ENCODE assay signal across 9 cellular contexts in the genomic region with DNA sequence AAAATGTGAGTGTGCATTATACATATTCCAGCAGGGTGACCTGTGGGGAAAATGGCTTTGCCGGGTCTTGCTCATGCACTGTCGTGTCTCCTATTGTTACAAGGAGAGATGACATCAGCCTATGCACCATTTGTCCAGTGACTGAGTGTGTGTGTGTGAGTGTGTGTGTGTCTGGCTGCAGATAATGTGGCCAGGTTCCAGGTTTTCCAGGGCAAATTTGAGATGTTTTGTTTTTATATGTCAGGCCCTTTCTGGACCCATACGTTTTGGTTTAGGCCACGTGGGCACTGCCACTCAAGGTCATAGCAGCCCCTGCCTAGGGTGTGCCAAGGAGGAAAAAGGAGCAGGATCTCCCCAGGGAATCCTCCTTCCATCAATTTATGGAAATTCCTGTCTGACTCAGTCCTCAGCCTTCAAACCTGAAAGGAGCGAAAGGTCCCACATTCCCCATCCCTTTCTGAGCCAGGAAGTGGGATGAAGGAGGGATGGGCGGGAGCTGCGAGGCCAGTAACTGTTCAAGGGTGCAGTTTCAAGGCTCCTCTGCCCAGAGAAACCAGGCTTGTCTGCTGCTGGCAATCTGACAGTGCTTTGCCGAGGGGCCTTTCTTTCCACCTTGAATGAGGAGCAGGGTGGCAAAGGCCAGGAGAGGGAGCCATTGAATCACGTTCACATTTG.
DNase-seq lines count a peak whose midpoint lies in the region; ATAC-seq and TF ChIP-seq lines count a peak whose summit lies in the region.
"Had no signal": no experiment of that assay in that cellular context is flagged by ENCODE, and none has a peak within 500 bp of the region (broad histone marks: within the 10 kb centered on the region; RNA-seq: fewer than 3 reads in every experiment).

No MANE protein-coding gene starts in this region.

- in situ Hi-C loops in T47D (cut with HindIII; ENCODE audit: low pct_unique_long_range_greater_than_20kb, low sequenced_read_pairs) = no loop called here

- no peak overlapping the region for H3K4me3 ChIP-seq in liver (ENCODE audit: low read depth in 1 of 3, low read length in 3 of 3)

- TF ChIP-seq RAD21 in liver (IDR thresholded peaks at IDR 0.05) = peak; percentile 74 to 82

- H3K27ac Mint-ChIP-seq in HFFc6 = no peak overlapping the region

- H3K27ac ChIP-seq in liver (ENCODE audit: low read depth in 1 of 2, low read length in 2 of 2) = no peak overlapping the region

- no peaks in the 10 kb centered on the region for H3K36me3 ChIP-seq in liver (ENCODE audit: control insufficient read depth in 4 of 4, insufficient read depth in 3 of 4, low read depth in 1 of 4, low read length in 3 of 4)

- H3K36me3 Mint-ChIP-seq in HFFc6 (ENCODE audit: low read depth) = no peaks in the 10 kb centered on the region
- H3K36me3 Mint-ChIP-seq: IgD-negative memory B cell had no signal

- no peaks in the 10 kb centered on the region for H3K4me1 ChIP-seq in liver (ENCODE audit: control insufficient read depth in 4 of 4, insufficient read depth in 4 of 4, low read length in 3 of 4)

- DNase-seq in COR-L47 (lab: John Stamatoyannopoulos, UW) (peak; percentile 84), HFFc6 (peak; percentile 25), NCI-H510A treated with DMSO at 0.1 percent for 48 hours (lab: John Stamatoyannopoulos, UW) (peak; percentile 47), T47D (ENCODE audit: low read depth in 1 of 2, low spot score in 1 of 2) (peak; percentile 69 to 87), T-helper 1 cell (no peak)

- H3K4me1 Mint-ChIP-seq in HFFc6 (ENCODE audit: low read depth) = no peaks in the 10 kb centered on the region; the same call in 1 of the 2 replicates

- TF ChIP-seq CTCF in HFFc6 (IDR thresholded peaks at IDR 0.05) (peak; percentile 53; the same call in 1 of the 2 replicates), liver (IDR thresholded peaks at IDR 0.05; ENCODE audit: low read depth, low read length, missing input control) (peak; percentile 50)

- H3K27me3 Mint-ChIP-seq in HFFc6 (ENCODE audit: insufficient read depth) = peaks cover 35% of the 10 kb centered on the region

- H3K9ac ChIP-seq in liver (ENCODE audit: low read depth in 1 of 2, low read length in 2 of 2) = no peak overlapping the region

- H3K4me3 Mint-ChIP-seq in HFFc6 = no peak overlapping the region

- ATAC-seq in HG03520 (IDR thresholded peaks at IDR 0.05; ENCODE audit: unreplicated experiment) = no peak
- no peak for ATAC-seq in GM19463 (IDR thresholded peaks at IDR 0.05; ENCODE audit: unreplicated experiment)

- H3K9me3 Mint-ChIP-seq in HFFc6 = no peaks in the 10 kb centered on the region
- H3K9me3 Mint-ChIP-seq: IgD-negative memory B cell had no signal

- H3K27me3 ChIP-seq in liver (ENCODE audit: control insufficient read depth in 4 of 4, insufficient read depth in 4 of 4, low read length in 3 of 4) = no peaks in the 10 kb centered on the region

- WGBS in liver = 48% methylated on average over 9 of the region's 9 CpGs

- H3K9me3 ChIP-seq in liver (ENCODE audit: control insufficient read depth in 4 of 4, low read length in 3 of 4) = no peaks in the 10 kb centered on the region

TF ChIP-seq in liver, 16 proteins besides CTCF, POLR2A, EP300 and RAD21:
- TF ChIP-seq HNF4A (conservative IDR thresholded peaks at IDR 0.05) (no peak), GABPA (IDR thresholded peaks at IDR 0.05 in 1 of 2, conservative IDR thresholded peaks at IDR 0.05 in 1 of 2) (no peak)
- TF ChIP-seq, protein P1, sequence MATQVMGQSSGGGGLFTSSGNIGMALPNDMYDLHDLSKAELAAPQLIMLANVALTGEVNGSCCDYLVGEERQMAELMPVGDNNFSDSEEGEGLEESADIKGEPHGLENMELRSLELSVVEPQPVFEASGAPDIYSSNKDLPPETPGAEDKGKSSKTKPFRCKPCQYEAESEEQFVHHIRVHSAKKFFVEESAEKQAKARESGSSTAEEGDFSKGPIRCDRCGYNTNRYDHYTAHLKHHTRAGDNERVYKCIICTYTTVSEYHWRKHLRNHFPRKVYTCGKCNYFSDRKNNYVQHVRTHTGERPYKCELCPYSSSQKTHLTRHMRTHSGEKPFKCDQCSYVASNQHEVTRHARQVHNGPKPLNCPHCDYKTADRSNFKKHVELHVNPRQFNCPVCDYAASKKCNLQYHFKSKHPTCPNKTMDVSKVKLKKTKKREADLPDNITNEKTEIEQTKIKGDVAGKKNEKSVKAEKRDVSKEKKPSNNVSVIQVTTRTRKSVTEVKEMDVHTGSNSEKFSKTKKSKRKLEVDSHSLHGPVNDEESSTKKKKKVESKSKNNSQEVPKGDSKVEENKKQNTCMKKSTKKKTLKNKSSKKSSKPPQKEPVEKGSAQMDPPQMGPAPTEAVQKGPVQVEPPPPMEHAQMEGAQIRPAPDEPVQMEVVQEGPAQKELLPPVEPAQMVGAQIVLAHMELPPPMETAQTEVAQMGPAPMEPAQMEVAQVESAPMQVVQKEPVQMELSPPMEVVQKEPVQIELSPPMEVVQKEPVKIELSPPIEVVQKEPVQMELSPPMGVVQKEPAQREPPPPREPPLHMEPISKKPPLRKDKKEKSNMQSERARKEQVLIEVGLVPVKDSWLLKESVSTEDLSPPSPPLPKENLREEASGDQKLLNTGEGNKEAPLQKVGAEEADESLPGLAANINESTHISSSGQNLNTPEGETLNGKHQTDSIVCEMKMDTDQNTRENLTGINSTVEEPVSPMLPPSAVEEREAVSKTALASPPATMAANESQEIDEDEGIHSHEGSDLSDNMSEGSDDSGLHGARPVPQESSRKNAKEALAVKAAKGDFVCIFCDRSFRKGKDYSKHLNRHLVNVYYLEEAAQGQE (IDR thresholded peaks at IDR 0.05) = no peak
TF ChIP-seq in liver: peak in this region for 0.

Comparison
In these comparisons a context has a peak if more than half of its experiments do, and no peak if none do; other contexts are left out.
1. DNase-seq: peak in COR-L47 (single experiment), HFFc6 (single experiment), NCI-H510A treated with DMSO at 0.1 percent for 48 hours (single experiment) and T47D (2 of 2); none in T-helper 1 cell (0 of 5).